Comparison of ENCODE assay signal across 13 cellular contexts in the genomic region with DNA sequence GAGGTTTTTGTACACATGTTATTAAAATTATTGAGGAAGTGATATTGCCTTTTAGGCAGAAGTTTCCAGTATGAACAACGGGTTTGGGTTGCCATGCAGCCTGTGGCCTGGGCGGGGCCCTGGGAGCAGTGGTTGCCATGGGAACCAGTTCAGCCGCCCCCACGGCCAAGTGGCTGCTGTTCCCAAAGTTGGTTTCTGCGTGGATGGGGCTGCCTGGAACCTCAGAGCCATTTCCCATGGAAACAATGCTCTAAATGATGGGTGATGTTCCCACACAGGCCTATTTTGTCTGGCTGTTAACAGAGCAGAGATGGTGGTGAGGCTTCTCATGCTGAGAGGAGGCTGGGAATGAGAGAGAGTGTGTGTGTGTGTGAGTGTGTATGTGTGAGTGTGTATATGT. TPM values are rescaled to one million over a fixed set of nuclear protein-coding genes. Genes with fewer than 3 reads are reported as not detected.
DNase-seq lines count a peak whose midpoint lies in the region; ATAC-seq and TF ChIP-seq lines count a peak whose summit lies in the region.
"Had no signal": no experiment of that assay in that cellular context is flagged by ENCODE, and none has a peak within 500 bp of the region (broad histone marks: within the 10 kb centered on the region; RNA-seq: fewer than 3 reads in every experiment).

No MANE protein-coding gene starts in this region.

- no peak overlapping the region for H3K27ac ChIP-seq in upper lobe of right lung

- DNase-seq in Right ventricle myocardium inferior (ENCODE audit: missing footprints) (peak; percentile 89), cardiac septum (ENCODE audit: low spot score) (no peak), dedifferentiated amniotic fluid mesenchymal stem cell (ENCODE audit: extremely low spot score) (peak; percentile 45), midbrain (lab: John Stamatoyannopoulos, UW) (peak; percentile 56), upper lobe of right lung (peak; percentile 84), NCI-H187 treated with DMSO at 0.1 percent for 48 hours (lab: John Stamatoyannopoulos, UW) (no peak)
- DNase-seq: activated naive CD8-positive, alpha-beta T cell treated with anti-CD3 and anti-CD28 coated beads, Interleukin-2, amount 50 U/mL, for 24 hours; KG1; naive thymus-derived CD8-positive, alpha-beta T cell had no signal

- intact Hi-C loops in Right ventricle myocardium inferior (cut with DNase I) = no loop called here
- intact Hi-C loops in cardiac septum (cut with DNase I) = no loop called here
- intact Hi-C loops in upper lobe of right lung (cut with DNase I) = no loop called here

- H3K27me3 ChIP-seq in upper lobe of right lung = no peaks in the 10 kb centered on the region

- no peak for TF ChIP-seq CTCF in upper lobe of right lung (IDR thresholded peaks at IDR 0.05)

- peaks cover 25% of the 10 kb centered on the region for H3K4me1 ChIP-seq in upper lobe of right lung

- no peak overlapping the region for H3K4me3 ChIP-seq in upper lobe of right lung

- H3K36me3 ChIP-seq in upper lobe of right lung = no peaks in the 10 kb centered on the region

- ATAC-seq in Right ventricle myocardium inferior = peak; percentile 24
- peak; percentile 76 for ATAC-seq in upper lobe of right lung
- ATAC-seq in HG03039 (IDR thresholded peaks at IDR 0.05; ENCODE audit: unreplicated experiment) = no peak
- no peak for ATAC-seq in GM21529 (IDR thresholded peaks at IDR 0.05; ENCODE audit: unreplicated experiment)
- ATAC-seq: activated naive CD8-positive, alpha-beta T cell treated with anti-CD3 and anti-CD28 coated beads, Interleukin-2, amount 50 U/mL, for 24 hours; naive thymus-derived CD8-positive, alpha-beta T cell; Panc1 had no signal

- no peaks in the 10 kb centered on the region for H3K9me3 ChIP-seq in upper lobe of right lung

RNA-seq across cellular contexts. Expression of a gene that starts 19.5 kb away (rescaled TPM):
- 396 TPM for total RNA-seq in Right ventricle myocardium inferior
- 327 TPM for total RNA-seq in cardiac septum
- total RNA-seq in upper lobe of right lung = 79.4 TPM

RNA-seq across cellular contexts. Expression of a gene that starts 38.3 kb away (rescaled TPM):
- total RNA-seq in Right ventricle myocardium inferior (not detected), cardiac septum (not detected), upper lobe of right lung (not detected)
- total RNA-seq: B cell had no signal

Comparison
In these comparisons a context has a peak if more than half of its experiments do, and no peak if none do; other contexts are left out.
1. DNase-seq: peak in Right ventricle myocardium inferior (single experiment), dedifferentiated amniotic fluid mesenchymal stem cell (single experiment), midbrain (single experiment) and upper lobe of right lung (single experiment); none in cardiac septum (single experiment) and NCI-H187 treated with DMSO at 0.1 percent for 48 hours (single experiment).
2. ATAC-seq: peak in Right ventricle myocardium inferior (single experiment) and upper lobe of right lung (single experiment); none in HG03039 (single experiment) and GM21529 (single experiment).